ENCODE assay signal across 19 cellular contexts in the genomic region with DNA sequence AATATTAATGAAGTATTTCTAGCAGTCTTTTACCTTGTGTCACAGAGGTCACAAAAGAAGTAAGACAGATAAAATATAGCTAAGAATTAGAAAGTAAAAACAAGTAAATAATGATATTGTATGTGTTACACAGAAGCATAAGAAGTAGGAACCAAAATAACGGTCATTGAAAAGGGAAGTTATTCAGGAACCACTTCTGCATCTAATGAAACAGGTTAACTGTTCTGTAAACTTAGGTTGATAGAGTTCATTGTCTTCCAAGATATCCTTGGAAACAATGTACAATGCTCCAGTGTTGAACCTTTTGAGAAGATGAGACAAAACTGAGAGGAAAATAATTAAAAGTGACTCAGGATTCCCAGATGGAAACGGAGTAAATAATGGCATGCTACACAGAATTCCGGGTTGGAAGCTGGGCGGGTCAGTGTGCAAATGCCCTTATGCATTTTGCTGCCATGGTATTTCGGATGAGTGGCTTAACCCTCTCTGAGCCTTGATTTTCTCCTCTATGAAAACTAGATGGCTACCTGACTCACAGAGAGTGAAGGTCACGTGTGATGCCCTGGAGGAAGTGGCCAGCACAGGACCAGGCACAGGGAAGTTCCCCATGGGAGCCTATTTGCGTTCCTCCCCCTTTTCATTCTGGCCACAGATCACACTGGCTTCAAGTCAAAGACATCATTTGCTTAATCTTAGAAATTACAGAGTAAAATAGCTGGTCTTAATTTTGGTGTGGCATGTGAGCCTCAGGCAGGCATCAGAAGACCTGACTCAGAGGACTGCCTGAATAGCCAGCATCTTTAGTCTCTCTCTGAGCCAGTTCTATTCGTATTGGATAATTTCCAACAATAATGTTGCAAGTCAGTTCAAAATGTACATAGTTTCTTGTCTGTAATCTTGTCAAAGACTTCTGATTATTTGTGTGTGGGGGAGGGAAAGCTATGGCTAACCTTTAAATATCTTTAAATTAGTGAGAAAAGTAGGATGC. TPM values are rescaled to one million over a fixed set of nuclear protein-coding genes. Genes with fewer than 3 reads are reported as not detected.
A peak's percentile ranks its signal among the peaks of the same experiment; 100 is the strongest.
DNase-seq lines count a peak whose midpoint lies in the region; ATAC-seq lines count a peak whose summit lies in the region.
"Had no signal": no experiment of that assay in that cellular context is flagged by ENCODE, and none has a peak within 500 bp of the region (broad histone marks: within the 10 kb centered on the region; RNA-seq: fewer than 3 reads in every experiment).

No MANE protein-coding gene starts in this region.

- H3K36me3 Mint-ChIP-seq in activated T-cell treated with anti-CD3 and anti-CD28 coated beads, Interleukin-2, amount 50 U/mL, for 24 hours (ENCODE audit: low read depth): peaks cover 79% of the 10 kb centered on the region

- peaks cover 13% of the 10 kb centered on the region for H3K4me1 Mint-ChIP-seq in activated T-cell treated with anti-CD3 and anti-CD28 coated beads, Interleukin-2, amount 50 U/mL, for 24 hours (ENCODE audit: low read depth)

- peaks cover 4% of the 10 kb centered on the region; the same call in 1 of the 2 replicates for H3K27me3 ChIP-seq in MG63
- H3K27me3 ChIP-seq: colonic mucosa, uterus had no signal

- no peaks in the 10 kb centered on the region for H3K9me3 Mint-ChIP-seq in activated T-cell treated with anti-CD3 and anti-CD28 coated beads, Interleukin-2, amount 50 U/mL, for 24 hours
- H3K9me3 Mint-ChIP-seq: naive thymus-derived CD8-positive, alpha-beta T cell had no signal

- peak overlapping the region; percentile 18 for H3K27ac Mint-ChIP-seq in activated T-cell treated with anti-CD3 and anti-CD28 coated beads, Interleukin-2, amount 50 U/mL, for 24 hours

- no peaks in the 10 kb centered on the region for H3K36me3 ChIP-seq in MG63
- H3K36me3 ChIP-seq: colonic mucosa, uterus had no signal

- no peak overlapping the region for H3K4me3 Mint-ChIP-seq in activated T-cell treated with anti-CD3 and anti-CD28 coated beads, Interleukin-2, amount 50 U/mL, for 24 hours
- H3K4me3 Mint-ChIP-seq: naive thymus-derived CD8-positive, alpha-beta T cell had no signal

- DNase-seq in activated T-cell treated with anti-CD3 and anti-CD28 coated beads, Interleukin-2, amount 50 U/mL, for 24 hours: no peak
- no peak for DNase-seq in activated T-cell treated with anti-CD3 and anti-CD28 coated beads, Interleukin-2, amount 50 U/mL, for 48 hours
- DNase-seq in SKM-1 treated with dmso at 0.1 percent for 144 hours (lab: John Stamatoyannopoulos, UW; ENCODE audit: unreplicated experiment) (peak; percentile 12), fibroblast of gingiva (ENCODE audit: low read depth) (peak; percentile 53), smooth muscle cell of the brain vasculature (ENCODE audit: low read depth, low spot score) (peak; percentile 9), NCI-H748 (lab: John Stamatoyannopoulos, UW; ENCODE audit: unreplicated experiment) (no peak), MG63 (no peak), left colon (no peak)
- DNase-seq: activated CD4-positive, CD25-positive, alpha-beta regulatory T cell; colonic mucosa; erythroblast; left ventricle myocardium superior; naive thymus-derived CD8-positive, alpha-beta T cell; NCI-H1105; PC-9; retina; stimulated activated CD4-positive, alpha-beta T cell treated with anti-CD3 and anti-CD28 coated beads, Interleukin-2, amount 100 ng/mL, for 48 hours; uterus had no signal

- intact Hi-C loops in left colon (cut with DNase I, micrococcal nuclease): no loop called here

- no peak for ATAC-seq in left colon
- ATAC-seq: A549; naive thymus-derived CD8-positive, alpha-beta T cell had no signal

- no peaks in the 10 kb centered on the region for H3K27me3 Mint-ChIP-seq in activated T-cell treated with anti-CD3 and anti-CD28 coated beads, Interleukin-2, amount 50 U/mL, for 24 hours
- H3K27me3 Mint-ChIP-seq: naive thymus-derived CD8-positive, alpha-beta T cell had no signal

- no peaks in the 10 kb centered on the region for H3K9me3 ChIP-seq in MG63
- H3K9me3 ChIP-seq: A549, colonic mucosa, uterus had no signal

- no peak overlapping the region for H3K4me3 ChIP-seq in MG63
- H3K4me3 ChIP-seq: A549, colonic mucosa, PC-9, uterus had no signal

RNA-seq across cellular contexts. Expression of gene LY75, which starts 49.1 kb away (rescaled TPM):
- 0.07 TPM in 1 of 2 replicates, not detected in the other for total RNA-seq in MG63 (2014; rRNA removed; shearing (Covaris generic); ENCODE audit: low replicate concordance)
- 10 to 100 TPM; 34.9 to 55.9 TPM for total RNA-seq in left colon

RNA-seq across cellular contexts. Expression of gene CD302, which starts 57.4 kb away (rescaled TPM):
- total RNA-seq in MG63 (2014; rRNA removed; shearing (Covaris generic); ENCODE audit: low replicate concordance): 4.4 and 8.9 TPM in 2 replicates
- 10 to 100 TPM; 12.6 to 18.3 TPM for total RNA-seq in left colon

Comparison
In these comparisons a context has a peak if more than half of its experiments do, and no peak if none do; other contexts are left out.
1. DNase-seq: peak in SKM-1 treated with dmso at 0.1 percent for 144 hours (single experiment), fibroblast of gingiva (single experiment) and smooth muscle cell of the brain vasculature (single experiment); none in activated T-cell treated with anti-CD3 and anti-CD28 coated beads, Interleukin-2, amount 50 U/mL, for 24 hours (single experiment), activated T-cell treated with anti-CD3 and anti-CD28 coated beads, Interleukin-2, amount 50 U/mL, for 48 hours (0 of 2), NCI-H748 (single experiment), MG63 (single experiment) and left colon (0 of 2).
2. RNA of gene LY75, which starts 49.1 kb away (total RNA-seq): 34.9 to 55.9 TPM in left colon; 0.07 TPM in MG63; every median in the first group is over 10 times any median in the second.